ENCODE assay signal across 8 cellular contexts in genomic region chr12:15910864-15911696, GRCh38. TPM values are rescaled to one million over a fixed set of nuclear protein-coding genes. Genes with fewer than 3 reads are reported as not detected.
DNase-seq lines count a peak whose midpoint lies in the region; ATAC-seq, FAIRE-seq and TF ChIP-seq lines count a peak whose summit lies in the region.

TSS of gene DERA (plus strand) at chr12:15911332. CDS start at chr12:15911384, 52 bp downstream.

- peak within 1 kb of the TSS; percentile 94 for H3K4me2 ChIP-seq in SK-N-SH

- POLR2A ChIA-PET in SK-N-SH (lab: Yijun Ruan, JAX) = interaction anchor here (1.4 to 1.5 kb wide), 2 partner anchors 17 to 28 kb away, joined by 3 to 5 read pairs; no protein-coding TSS in a partner anchor

- H3K4me1 ChIP-seq in HAP-1 (peaks cover 11% of the 10 kb centered on the region), SK-N-SH (ENCODE audit: control insufficient read depth in 1 of 2, insufficient read depth in 2 of 2, low read depth in 1 of 2, low read length in 1 of 2) (peaks cover 4 to 5% of the 10 kb centered on the region in 2 experiments; a peak in 3 of 4 replicates), pancreas (peaks cover 6 to 18% (median 8%) of the 10 kb centered on the region in 3 donors), tibial artery (peaks cover 0 to 12% (median 0%) of the 10 kb centered on the region in 4 donors)

- peak within 1 kb of the TSS; percentile 68 for H3K4me3 ChIP-seq in HAP-1
- peak within 1 kb of the TSS; percentile 94 for H3K4me3 ChIP-seq in MG63
- peak within 1 kb of the TSS; percentile 92 for H3K4me3 ChIP-seq in SK-N-SH (ENCODE audit: low read depth in 2 of 2, low read length in 1 of 2)
- peak within 1 kb of the TSS; percentile 42 to 71 (median 68) for H3K4me3 ChIP-seq in pancreas
- peak within 1 kb of the TSS; percentile 73 to 93 for H3K4me3 ChIP-seq in tibial artery

- H3F3A ChIP-seq in SK-N-SH (replicated peaks; ENCODE audit: insufficient read depth) = peaks cover 27% of the 10 kb centered on the region

- 2% methylated on average over 35 of the region's 59 CpGs for WGBS in SK-N-SH (ENCODE audit: low lambda C conversion rate)
- WGBS in pancreas, 2 donors = 0% methylated on average over 54 to 59 of the region's 59 CpGs

- no peaks in the 10 kb centered on the region for H4K20me1 ChIP-seq in SK-N-SH (ENCODE audit: insufficient read depth)

- TF ChIP-seq CTCF in SK-N-SH (IDR thresholded peaks at IDR 0.05) (0 out of 2 replicates have a peak, but pooled peaks have one; percentile 10), pancreas (IDR thresholded peaks at IDR 0.05) (no peak), tibial artery (IDR thresholded peaks at IDR 0.05) (peak; percentile 8 to 14)

- H3K9me3 Mint-ChIP-seq in activated naive CD8-positive, alpha-beta T cell (ENCODE audit: low read depth) = no peaks in the 10 kb centered on the region

- peak; percentile 98 to 99 (median 99) for ATAC-seq in pancreas

- peak within 1 kb of the TSS; percentile 96 for H3K4me3 Mint-ChIP-seq in activated naive CD8-positive, alpha-beta T cell

- no peak for TF ChIP-seq RAD21 in SK-N-SH (IDR thresholded peaks at IDR 0.05; ENCODE audit: low read length)

- peak within 1 kb of the TSS; percentile 81 to 95 for H3K27ac ChIP-seq in SK-N-SH (ENCODE audit: low read depth in 2 of 2, low read length in 1 of 2)
- peak within 1 kb of the TSS; percentile 82 to 93 (median 90) for H3K27ac ChIP-seq in pancreas
- peak within 1 kb of the TSS; percentile 91 to 96 for H3K27ac ChIP-seq in tibial artery

- peak; percentile 46 for DNase-seq in GM04504 (ENCODE audit: low read depth)
- peak; percentile 72 to 89 for DNase-seq in HAP-1 (ENCODE audit: low spot score in 2 of 2)
- peak; percentile 90 for DNase-seq in MG63
- DNase-seq in SK-N-SH = peak; percentile 91
- DNase-seq in head of caudate nucleus = peak; percentile 30 to 90 (median 80)
- peak; percentile 81 to 93 (median 84) for DNase-seq in pancreas
- DNase-seq in tibial artery = peak; percentile 76 to 89

- peak within 1 kb of the TSS; percentile 96 for H2AFZ ChIP-seq in SK-N-SH (ENCODE audit: low read depth)

- H3K27me3 ChIP-seq in HAP-1 (ENCODE audit: low read depth) (no peaks in the 10 kb centered on the region), MG63 (no peaks in the 10 kb centered on the region), SK-N-SH (ENCODE audit: insufficient read depth) (no peaks in the 10 kb centered on the region), pancreas (no peaks in the 10 kb centered on the region), tibial artery (no peaks in the 10 kb centered on the region)

- no peaks in the 10 kb centered on the region for H3K27me3 Mint-ChIP-seq in activated naive CD8-positive, alpha-beta T cell

- no peak for FAIRE-seq in pancreas (lab: Jason Lieb, UNC)

- CTCF ChIA-PET in SK-N-SH (lab: Yijun Ruan, JAX) = interaction anchor here (0.8 to 2.2 kb wide), 6 partner anchors 10 to 320 kb away, joined by 3 to 23 read pairs (median 4); no protein-coding TSS in a partner anchor

- peaks cover 2% of the 10 kb centered on the region for H3K36me3 Mint-ChIP-seq in activated naive CD8-positive, alpha-beta T cell

- peaks cover 20% of the 10 kb centered on the region for H3K79me2 ChIP-seq in SK-N-SH (ENCODE audit: insufficient read depth)

- H3K9me3 ChIP-seq in HAP-1 (no peaks in the 10 kb centered on the region), MG63 (peaks cover 2% of the 10 kb centered on the region; the same call in 1 of the 2 replicates), SK-N-SH (no peaks in the 10 kb centered on the region), pancreas (no peaks in the 10 kb centered on the region), tibial artery (no peaks in the 10 kb centered on the region)

- peaks cover 22% of the 10 kb centered on the region for H3K4me1 Mint-ChIP-seq in activated naive CD8-positive, alpha-beta T cell (ENCODE audit: low read depth)

- intact Hi-C loops in head of caudate nucleus (cut with DNase I) (no loop called here), pancreas (cut with DNase I) (no loop called here), tibial artery (cut with DNase I; ENCODE audit: low total_unique reads) (no loop called here)

- in situ Hi-C loops in HAP-1 (cut with MboI; ENCODE audit: low sequenced_read_pairs) = no loop called here

- H3K9me2 ChIP-seq in SK-N-SH = no peaks in the 10 kb centered on the region

- peak within 1 kb of the TSS; percentile 96 for H3K9ac ChIP-seq in SK-N-SH

- H3K36me3 ChIP-seq in HAP-1 (replicated peaks) = 0 out of 2 replicates have a peak, but pooled peaks cover 4% of the 10 kb centered on the region
- H3K36me3 ChIP-seq in MG63 = peaks cover 12% of the 10 kb centered on the region
- H3K36me3 ChIP-seq in SK-N-SH (replicated peaks in 1 of 2; ENCODE audit: control insufficient read depth in 1 of 2, insufficient read depth in 2 of 2, low read length in 1 of 2) = peaks cover 18% of the 10 kb centered on the region in 2 experiments
- no peaks in the 10 kb centered on the region for H3K36me3 ChIP-seq in pancreas
- H3K36me3 ChIP-seq in tibial artery = peaks cover 7 to 15% (median 9%) of the 10 kb centered on the region in 3 donors

- no peak for TF ChIP-seq EP300 in SK-N-SH (IDR thresholded peaks at IDR 0.05; ENCODE audit: borderline replicate concordance in 1 of 2, low read depth in 1 of 2, low read length in 1 of 2)

- peak within 1 kb of the TSS; percentile 83 for H3K27ac Mint-ChIP-seq in activated naive CD8-positive, alpha-beta T cell

TF ChIP-seq in SK-N-SH, 30 proteins besides CTCF, POLR2A, EP300 and RAD21 (continues in another document):
- peak; percentile 32 for TF ChIP-seq GATA2 (CRISPR knock-in tag; IDR thresholded peaks at IDR 0.05)
- peak; percentile 30 for TF ChIP-seq CHD2 (IDR thresholded peaks at IDR 0.05; ENCODE audit: low read length, partially characterized antibody)
- TF ChIP-seq ELF1 (IDR thresholded peaks at IDR 0.05) = no peak
- no peak for TF ChIP-seq PBX3 (IDR thresholded peaks at IDR 0.05)
- TF ChIP-seq, protein P1, sequence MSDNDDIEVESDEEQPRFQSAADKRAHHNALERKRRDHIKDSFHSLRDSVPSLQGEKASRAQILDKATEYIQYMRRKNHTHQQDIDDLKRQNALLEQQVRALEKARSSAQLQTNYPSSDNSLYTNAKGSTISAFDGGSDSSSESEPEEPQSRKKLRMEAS (IDR thresholded peaks at IDR 0.05; ENCODE audit: low read depth) = peak; percentile 86
- no peak for TF ChIP-seq IRF3 (IDR thresholded peaks at IDR 0.05; ENCODE audit: low read depth, low read length)
- TF ChIP-seq, protein P2, sequence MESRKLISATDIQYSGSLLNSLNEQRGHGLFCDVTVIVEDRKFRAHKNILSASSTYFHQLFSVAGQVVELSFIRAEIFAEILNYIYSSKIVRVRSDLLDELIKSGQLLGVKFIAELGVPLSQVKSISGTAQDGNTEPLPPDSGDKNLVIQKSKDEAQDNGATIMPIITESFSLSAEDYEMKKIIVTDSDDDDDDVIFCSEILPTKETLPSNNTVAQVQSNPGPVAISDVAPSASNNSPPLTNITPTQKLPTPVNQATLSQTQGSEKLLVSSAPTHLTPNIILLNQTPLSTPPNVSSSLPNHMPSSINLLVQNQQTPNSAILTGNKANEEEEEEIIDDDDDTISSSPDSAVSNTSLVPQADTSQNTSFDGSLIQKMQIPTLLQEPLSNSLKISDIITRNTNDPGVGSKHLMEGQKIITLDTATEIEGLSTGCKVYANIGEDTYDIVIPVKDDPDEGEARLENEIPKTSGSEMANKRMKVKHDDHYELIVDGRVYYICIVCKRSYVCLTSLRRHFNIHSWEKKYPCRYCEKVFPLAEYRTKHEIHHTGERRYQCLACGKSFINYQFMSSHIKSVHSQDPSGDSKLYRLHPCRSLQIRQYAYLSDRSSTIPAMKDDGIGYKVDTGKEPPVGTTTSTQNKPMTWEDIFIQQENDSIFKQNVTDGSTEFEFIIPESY (IDR thresholded peaks at IDR 0.05; ENCODE audit: borderline replicate concordance, low read depth) = no peak
- peak; percentile 70; the same call in 1 of the 2 replicates for TF ChIP-seq YY1 (IDR thresholded peaks at IDR 0.05; ENCODE audit: low read depth)
- 0 out of 2 replicates have a peak, but pooled peaks have one; percentile 11 for TF ChIP-seq FOXM1 (IDR thresholded peaks at IDR 0.05; ENCODE audit: low read depth)

RNA-seq across cellular contexts. Expression of gene DERA, which starts in this region (rescaled TPM):
- 45.5 and 97.3 TPM in 2 replicates for total RNA-seq in MG63 (2014; rRNA removed; shearing (Covaris generic); ENCODE audit: low replicate concordance)
- polyA plus RNA-seq in SK-N-SH (2012; rRNA removed) = 16.6 and 20.0 TPM in 2 replicates
- 24.8 and 29.8 TPM in 2 replicates for polyA plus RNA-seq in SK-N-SH (2012; cell fraction: cytosol; rRNA removed)
- 7.3 and 13.3 TPM in 2 replicates for polyA plus RNA-seq in SK-N-SH (2012; cell fraction: nucleus; rRNA removed)
- 10 to 100 TPM; 15.3 to 19.4 (median 16.3) TPM for total RNA-seq in pancreas
- polyA plus RNA-seq in pancreas = 10 to 100 TPM; 10.5 to 22.4 TPM

Comparison
In these comparisons a context has a peak if more than half of its experiments do, and no peak if none do; other contexts are left out.
1. Peak in every context shown above with its lines: DNase-seq, ATAC-seq, H3K4me3 ChIP-seq and H3K27ac ChIP-seq.
2. CTCF ChIP-seq: peak in SK-N-SH (single experiment) and tibial artery (2 of 2); none in pancreas (0 of 4).